ENCODE assay signal across 19 cellular contexts in genomic region chr14:98470663-98471062, GRCh38.
DNase-seq lines count a peak whose midpoint lies in the region; ATAC-seq and TF ChIP-seq lines count a peak whose summit lies in the region.
"Had no signal": no experiment of that assay in that cellular context is flagged by ENCODE, and none has a peak within 500 bp of the region (broad histone marks: within the 10 kb centered on the region; RNA-seq: fewer than 3 reads in every experiment).

No MANE protein-coding gene starts in this region.

- 83% methylated on average over 2 of the region's 4 CpGs for WGBS in mammary epithelial cell (ENCODE audit: low coverage, missing lambda C conversion rate)
- no CpG with 5 or more reads among the region's 4 CpGs for WGBS in trophoblast cell (ENCODE audit: extremely low coverage, insufficient coverage, insufficient read length)

- H3K27me3 Mint-ChIP-seq in MCF 10A (ENCODE audit: insufficient read depth, unreplicated experiment): no peaks in the 10 kb centered on the region
- H3K27me3 Mint-ChIP-seq: CD4-positive, alpha-beta memory T cell had no signal

- H4K8ac ChIP-seq in trophoblast cell (ENCODE audit: low read depth, low read length): no peak overlapping the region

- no peaks in the 10 kb centered on the region for H3K79me1 ChIP-seq in trophoblast cell (ENCODE audit: low read length)

- H3K79me2 ChIP-seq in mammary epithelial cell (ENCODE audit: insufficient read depth, low read length) (no peaks in the 10 kb centered on the region), trophoblast cell (ENCODE audit: control insufficient read depth, insufficient read depth, low read length, poor library complexity) (no peaks in the 10 kb centered on the region)

- H3K4ac ChIP-seq in trophoblast cell (ENCODE audit: low read depth, low read length): no peak overlapping the region

- no peak overlapping the region for H2AK5ac ChIP-seq in trophoblast cell (ENCODE audit: low read length)

- no peak overlapping the region for H2BK12ac ChIP-seq in trophoblast cell (ENCODE audit: low read length)

- H3K36me3 Mint-ChIP-seq in MCF 10A (ENCODE audit: insufficient read depth, unreplicated experiment): no peaks in the 10 kb centered on the region
- H3K36me3 Mint-ChIP-seq: CD14-positive monocyte; CD4-positive, alpha-beta memory T cell had no signal

- CTCF ChIA-PET in mammary epithelial cell (lab: Charles Lee; ENCODE audit: low non-redundant PET) (interaction anchor here (0.6 kb wide), 1 partner anchor 29 kb away, joined by 6 read pairs; no protein-coding TSS in a partner anchor), MCF 10A (lab: Yijun Ruan, JAX) (no interaction called here)

- H4K91ac ChIP-seq in trophoblast cell (ENCODE audit: low read depth, low read length): no peak overlapping the region

- H3K9me3 Mint-ChIP-seq in MCF 10A (ENCODE audit: unreplicated experiment): no peaks in the 10 kb centered on the region

- in situ Hi-C loops in mammary epithelial cell (cut with MboI; ENCODE audit: low sequenced_read_pairs in 2 of 2): no loop called here

- H3K4me3 ChIP-seq in mammary epithelial cell (replicated peaks in 1 of 3; ENCODE audit: insufficient read depth in 1 of 3, low read depth in 2 of 3, low read length in 3 of 3) (no peak overlapping the region), trophoblast cell (ENCODE audit: low read depth, low read length) (no peak overlapping the region), lower lobe of right lung (no peak overlapping the region)
- H3K4me3 ChIP-seq: BLaER1, GM12878, GM23248, HAP-1 had no signal

- no peak overlapping the region for H3K27ac Mint-ChIP-seq in MCF 10A (ENCODE audit: low read depth, unreplicated experiment)
- H3K27ac Mint-ChIP-seq: CD14-positive monocyte; CD4-positive, alpha-beta memory T cell had no signal

- TF ChIP-seq CTCF in mammary epithelial cell (conservative IDR thresholded peaks at IDR 0.05 in 1 of 2, IDR thresholded peaks at IDR 0.05 in 1 of 2; ENCODE audit: extremely low read depth in 1 of 2, insufficient read depth in 1 of 2, low read depth in 1 of 2, low read length in 2 of 2) (no peak), MCF 10A (IDR thresholded peaks at IDR 0.05; ENCODE audit: unreplicated experiment) (no peak), lower lobe of right lung (IDR thresholded peaks at IDR 0.05) (no peak)

- H3K27ac ChIP-seq in mammary epithelial cell (ENCODE audit: insufficient read depth, low read depth, low read length) (no peak overlapping the region), trophoblast cell (ENCODE audit: low read depth, low read length) (no peak overlapping the region), lower lobe of right lung (no peak overlapping the region)
- H3K27ac ChIP-seq: BLaER1, GM23248, HL-60 had no signal

- H3K4me2 ChIP-seq in mammary epithelial cell (ENCODE audit: insufficient read depth, low read depth, low read length) (no peak overlapping the region), trophoblast cell (ENCODE audit: low read length) (no peak overlapping the region)
- H3K4me2 ChIP-seq: BLaER1 had no signal

- H2BK120ac ChIP-seq in trophoblast cell (ENCODE audit: insufficient read depth, low read length, poor library complexity): no peak overlapping the region

- H3K14ac ChIP-seq in trophoblast cell (ENCODE audit: low read length): no peak overlapping the region

- BruUV-seq in mammary epithelial cell (replicated peaks; lab: Mats Ljungman, UMichigan) (no TSS peak), MCF 10A (replicated peaks; lab: Mats Ljungman, UMichigan) (no TSS peak)

- peaks cover 10% of the 10 kb centered on the region for H3K4me1 Mint-ChIP-seq in MCF 10A (ENCODE audit: insufficient read depth, unreplicated experiment)
- H3K4me1 Mint-ChIP-seq: CD14-positive monocyte; CD4-positive, alpha-beta memory T cell had no signal

- H2AFZ ChIP-seq in mammary epithelial cell (ENCODE audit: low read depth, low read length) (no peak overlapping the region), trophoblast cell (ENCODE audit: insufficient read depth, low read length, poor library complexity) (no peak overlapping the region)
- H2AFZ ChIP-seq: GM23248 had no signal

- DNase-seq in mammary epithelial cell: peak; percentile 57
- no peak for DNase-seq in MCF 10A (ENCODE audit: unreplicated experiment)
- DNase-seq in islet precursor cell: peak; percentile 83
- no peak for DNase-seq in trophoblast cell
- DNase-seq in NCI-H2029 (lab: John Stamatoyannopoulos, UW): no peak
- no peak for DNase-seq in lower lobe of right lung
- DNase-seq: 8988T; Calu3; CD4-positive, alpha-beta memory T cell; DMS53; DND-41; EL; GM23248 had no signal

- H3K9ac ChIP-seq in mammary epithelial cell (ENCODE audit: insufficient read depth, low read length): no peak overlapping the region
- peak overlapping the region; percentile 60 for H3K9ac ChIP-seq in trophoblast cell (ENCODE audit: low read length)
- H3K9ac ChIP-seq: BLaER1, GM23248 had no signal

- H3K23ac ChIP-seq in trophoblast cell (ENCODE audit: low read length): no peak overlapping the region

- no peak for ATAC-seq in lower lobe of right lung
- ATAC-seq in HG02588 (IDR thresholded peaks at IDR 0.05; ENCODE audit: unreplicated experiment): no peak
- ATAC-seq: GM12878 had no signal

- no peak overlapping the region for H3K4me3 Mint-ChIP-seq in MCF 10A (ENCODE audit: unreplicated experiment)
- H3K4me3 Mint-ChIP-seq: CD14-positive monocyte; CD4-positive, alpha-beta memory T cell had no signal

- POLR2A ChIA-PET in MCF 10A (lab: Yijun Ruan, JAX): interaction anchor here (0.5 to 0.7 kb wide), 3 partner anchors 50 to 791 kb away, joined by 3 to 4 read pairs (median 3); no protein-coding TSS in a partner anchor

- H3K36me3 ChIP-seq in mammary epithelial cell (ENCODE audit: insufficient read depth, low read length): no peaks in the 10 kb centered on the region
- no peaks in the 10 kb centered on the region for H3K36me3 ChIP-seq in trophoblast cell (ENCODE audit: control insufficient read depth in 1 of 2, insufficient read depth in 2 of 2, low read length in 2 of 2)
- no peaks in the 10 kb centered on the region for H3K36me3 ChIP-seq in lower lobe of right lung
- H3K36me3 ChIP-seq: BLaER1, HAP-1 had no signal

- H3K4me1 ChIP-seq in mammary epithelial cell (ENCODE audit: insufficient read depth, low read length) (peaks cover 17% of the 10 kb centered on the region), trophoblast cell (ENCODE audit: control insufficient read depth in 1 of 2, insufficient read depth in 2 of 2, low read length in 2 of 2) (peaks cover 0 to 4% of the 10 kb centered on the region in 2 experiments), lower lobe of right lung (no peaks in the 10 kb centered on the region)
- H3K4me1 ChIP-seq: BLaER1, HAP-1 had no signal

- H3K18ac ChIP-seq in trophoblast cell (ENCODE audit: low read length): no peak overlapping the region

- H3K27me3 ChIP-seq in mammary epithelial cell (ENCODE audit: insufficient read depth, low read length) (no peaks in the 10 kb centered on the region), trophoblast cell (ENCODE audit: insufficient read depth, low read length) (no peaks in the 10 kb centered on the region), lower lobe of right lung (ENCODE audit: low read depth) (no peaks in the 10 kb centered on the region)
- H3K27me3 ChIP-seq: BLaER1 had no signal

- no peak overlapping the region for H2BK5ac ChIP-seq in trophoblast cell (ENCODE audit: low read depth, low read length, poor library complexity)

- intact Hi-C loops in mammary epithelial cell (cut with micrococcal nuclease): no loop called here
- intact Hi-C loops in MCF 10A (cut with micrococcal nuclease): no loop called here
- intact Hi-C loops in lower lobe of right lung (cut with DNase I): no loop called here

- no peaks in the 10 kb centered on the region for H3K9me3 ChIP-seq in mammary epithelial cell (replicated peaks; ENCODE audit: insufficient read depth, low read length)
- no peaks in the 10 kb centered on the region for H3K9me3 ChIP-seq in trophoblast cell (ENCODE audit: insufficient read depth, low read depth, low read length)
- no peaks in the 10 kb centered on the region for H3K9me3 ChIP-seq in lower lobe of right lung
- H3K9me3 ChIP-seq: BLaER1, HAP-1 had no signal

- no peaks in the 10 kb centered on the region for H4K20me1 ChIP-seq in mammary epithelial cell (ENCODE audit: insufficient read depth, low read length)
- H4K20me1 ChIP-seq: BLaER1 had no signal

- dilution Hi-C loops in mammary epithelial cell (cut with HindIII; ENCODE audit: low sequenced_read_pairs): no loop called here

- no peak overlapping the region for H4K12ac ChIP-seq in trophoblast cell (ENCODE audit: low read depth, low read length)

Comparison
In these comparisons a context has a peak if more than half of its experiments do, and no peak if none do; other contexts are left out.
1. DNase-seq: peak in mammary epithelial cell (single experiment) and islet precursor cell (single experiment); none in MCF 10A (single experiment), trophoblast cell (0 of 2), NCI-H2029 (single experiment) and lower lobe of right lung (single experiment).